ENCODE assay signal across 17 cellular contexts in the genomic region with DNA sequence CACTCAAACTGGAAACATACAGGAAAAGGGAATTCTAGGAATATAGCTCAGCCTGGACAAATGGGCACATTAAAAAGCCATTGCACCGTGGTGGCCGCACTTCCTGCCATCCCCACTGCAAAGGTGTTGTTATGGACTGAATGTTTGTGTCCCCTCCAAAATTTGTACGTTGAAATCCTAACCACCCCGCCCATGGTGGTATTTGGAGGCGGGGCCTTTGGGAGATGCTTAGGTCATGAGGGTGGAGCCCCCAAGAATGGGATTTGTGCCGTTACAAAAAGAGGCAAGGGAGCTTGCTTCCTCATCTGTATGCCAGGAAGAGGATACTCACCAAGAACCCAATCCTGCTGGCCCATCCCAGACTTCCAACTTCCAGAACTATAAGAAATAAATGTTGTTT. TPM values are rescaled to one million over a fixed set of nuclear protein-coding genes. Genes with fewer than 3 reads are reported as not detected.
A peak's percentile ranks its signal among the peaks of the same experiment; 100 is the strongest.
DNase-seq lines count a peak whose midpoint lies in the region; ATAC-seq and TF ChIP-seq lines count a peak whose summit lies in the region.
"Had no signal": no experiment of that assay in that cellular context is flagged by ENCODE, and none has a peak within 500 bp of the region (broad histone marks: within the 10 kb centered on the region; RNA-seq: fewer than 3 reads in every experiment).

No MANE protein-coding gene starts in this region.

- H3K9me3 ChIP-seq in SK-N-MC (ENCODE audit: low read depth, low read length): no peaks in the 10 kb centered on the region
- H3K9me3 ChIP-seq: testis had no signal

- peaks cover 8% of the 10 kb centered on the region for H3K4me1 Mint-ChIP-seq in T-helper 1 cell treated with Interleukin-12 subunit alpha and Interleukin-12 subunit beta and Interleukin-4 antibody, amounts not matched to agents 30 μg/mL and 1 μg/mL, for 36 hours (ENCODE audit: low read depth)
- peaks cover 14% of the 10 kb centered on the region for H3K4me1 Mint-ChIP-seq in endothelial cell (ENCODE audit: unreplicated experiment)

- peak overlapping the region; percentile 98 for H3K27ac ChIP-seq in SK-N-MC
- H3K27ac ChIP-seq: foreskin keratinocyte had no signal

- no peak overlapping the region for H3K9ac ChIP-seq in SK-N-MC (ENCODE audit: insufficient read length)

- intact Hi-C loops in posterior vena cava (cut with DNase I): loop anchor here in 1 of 2 donors (5.0 kb wide), 1 partner anchor 562 kb away; no protein-coding TSS in a partner anchor

- H3K9me3 Mint-ChIP-seq in T-helper 1 cell treated with Interleukin-12 subunit alpha and Interleukin-12 subunit beta and Interleukin-4 antibody, amounts not matched to agents 30 μg/mL and 1 μg/mL, for 36 hours: no peaks in the 10 kb centered on the region
- no peaks in the 10 kb centered on the region for H3K9me3 Mint-ChIP-seq in endothelial cell (ENCODE audit: unreplicated experiment)

- H3K36me3 ChIP-seq in SK-N-MC (ENCODE audit: insufficient read depth, low read length): peaks cover 13% of the 10 kb centered on the region

- H3K27me3 Mint-ChIP-seq in T-helper 1 cell treated with Interleukin-12 subunit alpha and Interleukin-12 subunit beta and Interleukin-4 antibody, amounts not matched to agents 30 μg/mL and 1 μg/mL, for 36 hours (ENCODE audit: low read depth): peaks cover 53% of the 10 kb centered on the region
- H3K27me3 Mint-ChIP-seq in endothelial cell (ENCODE audit: unreplicated experiment): peaks cover 11% of the 10 kb centered on the region

- ATAC-seq in GM21447 (IDR thresholded peaks at IDR 0.05; ENCODE audit: unreplicated experiment): no peak
- ATAC-seq: foreskin keratinocyte had no signal

- H3K4me3 ChIP-seq in SK-N-MC: no peak overlapping the region
- H3K4me3 ChIP-seq: testis had no signal

- no peak for DNase-seq in T-helper 1 cell
- no peak for DNase-seq in SK-N-MC (ENCODE audit: low read depth, low spot score)
- DNase-seq in endothelial cell (ENCODE audit: low spot score): no peak
- peak; percentile 22 for DNase-seq in posterior vena cava (ENCODE audit: low spot score)
- DNase-seq in activated T-cell treated with anti-CD3 and anti-CD28 coated beads, Interleukin-2, amount 50 U/mL, for 1 hour: no peak
- DNase-seq in cortex of kidney (lab: John Stamatoyannopoulos, UW): no peak
- DNase-seq: activated CD4-positive, CD25-positive, alpha-beta regulatory T cell; C1 segment of cervical spinal cord; EL; foreskin keratinocyte; MM.1S; NCI-H2081; NCI-H524 treated with DMSO at 0.1 percent for 48 hours; stimulated activated CD4-positive, alpha-beta T cell treated with anti-CD3 and anti-CD28 coated beads, Interleukin-2, amount 100 ng/mL, for 24 hours; testis had no signal

- H3K4me3 Mint-ChIP-seq in T-helper 1 cell treated with Interleukin-12 subunit alpha and Interleukin-12 subunit beta and Interleukin-4 antibody, amounts not matched to agents 30 μg/mL and 1 μg/mL, for 36 hours: peak overlapping the region; percentile 17
- peak overlapping the region; percentile 76 for H3K4me3 Mint-ChIP-seq in endothelial cell (ENCODE audit: unreplicated experiment)

- no peaks in the 10 kb centered on the region for H3K36me3 Mint-ChIP-seq in T-helper 1 cell treated with Interleukin-12 subunit alpha and Interleukin-12 subunit beta and Interleukin-4 antibody, amounts not matched to agents 30 μg/mL and 1 μg/mL, for 36 hours (ENCODE audit: low read depth)
- peaks cover 3% of the 10 kb centered on the region for H3K36me3 Mint-ChIP-seq in endothelial cell (ENCODE audit: low read depth, unreplicated experiment)

- TF ChIP-seq CTCF in endothelial cell (IDR thresholded peaks at IDR 0.05; ENCODE audit: unreplicated experiment): no peak

- no peak overlapping the region for H3K27ac Mint-ChIP-seq in T-helper 1 cell treated with Interleukin-12 subunit alpha and Interleukin-12 subunit beta and Interleukin-4 antibody, amounts not matched to agents 30 μg/mL and 1 μg/mL, for 36 hours
- no peak overlapping the region for H3K27ac Mint-ChIP-seq in endothelial cell (ENCODE audit: unreplicated experiment)

RNA-seq across cellular contexts. Expression of a gene that starts 1.1 kb away (rescaled TPM):
- total RNA-seq in endothelial cell (ENCODE audit: unreplicated experiment) (13.1 TPM), posterior vena cava (10 to 100 TPM; 11.8 to 20.4 TPM)

RNA-seq across cellular contexts. Expression of a gene that starts 44.7 kb away (rescaled TPM):
- total RNA-seq in endothelial cell (ENCODE audit: unreplicated experiment) (162 TPM), posterior vena cava (100 to 1,000 TPM; 116 to 127 TPM)

RNA-seq across cellular contexts. Expression of a gene that starts 58.8 kb away (rescaled TPM):
- total RNA-seq in endothelial cell (ENCODE audit: unreplicated experiment) (244 TPM), posterior vena cava (100 to 1,000 TPM in 1 of 2 donors, 10 to 100 TPM in 1; 97.0 to 124 TPM)

RNA-seq across cellular contexts. Expression of a gene that starts 59.2 kb away (rescaled TPM):
- total RNA-seq in endothelial cell (ENCODE audit: unreplicated experiment) (14.4 TPM), posterior vena cava (10 to 100 TPM; 10.6 to 17.2 TPM)
